Comparison of ENCODE assay signal across 8 cellular contexts in genomic region chr3:122382888-122383666, GRCh38. TPM values are rescaled to one million over a fixed set of nuclear protein-coding genes. Genes with fewer than 3 reads are reported as not detected.
DNase-seq lines count a peak whose midpoint lies in the region; ATAC-seq and TF ChIP-seq lines count a peak whose summit lies in the region.

TSS of gene MIX23 (minus strand) at chr3:122383231. CDS start at chr3:122383224, 7 bp downstream.

- no peaks in the 10 kb centered on the region for H3K9me2 ChIP-seq in HCT116 (ENCODE audit: insufficient read depth)

- no TSS peak for BruUV-seq in HCT116 (replicated peaks; lab: Mats Ljungman, UMichigan)

- peaks cover 0 to 8% of the 10 kb centered on the region in 2 experiments; a peak in 1 of 4 replicates for H3K36me3 ChIP-seq in HCT116 (ENCODE audit: control insufficient read depth in 1 of 2, insufficient read depth in 2 of 2, low read length in 2 of 2)

- peak within 1 kb of the TSS; percentile 67 for H3K27ac ChIP-seq in HCT116 (ENCODE audit: low read depth, low read length)

- peaks cover 2 to 14% of the 10 kb centered on the region in 2 experiments; a peak in 3 of 4 replicates for H3K4me1 ChIP-seq in HCT116 (ENCODE audit: control insufficient read depth in 1 of 2, insufficient read depth in 2 of 2, low read length in 2 of 2)

- DNase-seq in Daoy (ENCODE audit: low read depth) (peak; percentile 90), HCT116 (ENCODE audit: low read depth, low spot score) (peak; percentile 77), NCI-H1092 treated with DMSO at 0.1 percent for 48 hours (lab: John Stamatoyannopoulos, UW) (peak; percentile 94), germinal center (ENCODE audit: low spot score) (peak; percentile 85), nucleus accumbens (lab: John Stamatoyannopoulos, UW) (peak; percentile 5 to 92 (median 76)), superior temporal gyrus (ENCODE audit: extremely low spot score) (peak; percentile 93)
- DNase-seq in activated naive CD4-positive, alpha-beta T cell treated with anti-CD3 and anti-CD28 coated beads, Interleukin-2, amount 50 U/mL, for 16 hours = peak; percentile 89

- H3K9ac ChIP-seq in HCT116 (ENCODE audit: low read length) = peak within 1 kb of the TSS; percentile 81

- CTCF ChIA-PET in HCT116 (lab: Charles Lee) = interaction anchor here (1.4 to 2.0 kb wide), 2 partner anchors 10 to 282 kb away, joined by 7 to 23 read pairs; no protein-coding TSS in a partner anchor

- peak within 1 kb of the TSS; percentile 20 for H2AFZ ChIP-seq in HCT116 (ENCODE audit: low read depth, low read length, poor library complexity, severe bottlenecking)

- RAD21 ChIA-PET in HCT116 (lab: Charles Lee; ENCODE audit: low non-redundant PET in 1 of 2, low total read pairs in 2 of 2, uncharacterized antibody in 2 of 2, unreplicated experiment in 2 of 2) = no interaction called here

- intact Hi-C loops in HCT116 (cut with micrococcal nuclease) = no loop called here

- no peak for TF ChIP-seq RAD21 in HCT116 (IDR thresholded peaks at IDR 0.05; ENCODE audit: low read depth)

- ATAC-seq in HCT116 = peak; percentile 49
- ATAC-seq in SK-N-SH treated with all-trans-retinoic acid at 6 μM for 48 hours = peak; percentile 82

- H4K20me1 ChIP-seq in HCT116 (ENCODE audit: insufficient read depth) = no peaks in the 10 kb centered on the region

- no peaks in the 10 kb centered on the region for H3K9me3 ChIP-seq in HCT116 (ENCODE audit: control insufficient read depth in 1 of 2, insufficient read depth in 1 of 2, low read depth in 1 of 2, low read length in 2 of 2)

- peaks cover 92% of the 10 kb centered on the region for H3K79me2 ChIP-seq in HCT116 (ENCODE audit: insufficient read depth, low read length)

- POLR2A ChIA-PET in HCT116 (lab: Charles Lee) = interaction anchor here (2.1 to 2.3 kb wide), 3 partner anchors 10 to 296 kb away, joined by 9 to 19 read pairs (median 12); partner anchors contain the start of gene WDR5B

- H3K4me3 ChIP-seq in HCT116 (replicated peaks in 1 of 2; ENCODE audit: low read depth in 1 of 2, low read length in 2 of 2) = peak within 1 kb of the TSS; percentile 72 to 78

- H3K4me2 ChIP-seq in HCT116 (ENCODE audit: low read length) = peak within 1 kb of the TSS; percentile 80

- peak; percentile 64 for TF ChIP-seq POLR2A in HCT116 (IDR thresholded peaks at IDR 0.05; ENCODE audit: borderline replicate concordance, extremely low read depth, insufficient read depth, insufficient read length)

- no peak for TF ChIP-seq CTCF in HCT116 (IDR thresholded peaks at IDR 0.05 in 2 of 3, conservative IDR thresholded peaks at IDR 0.05 in 1 of 3; ENCODE audit: borderline replicate concordance in 1 of 3, insufficient read depth in 1 of 3, low read depth in 2 of 3, low read length in 2 of 3)

- H3K27me3 ChIP-seq in HCT116 (ENCODE audit: insufficient read depth, low read length) = no peaks in the 10 kb centered on the region

TF ChIP-seq in HCT116, 20 proteins besides CTCF, POLR2A, EP300 and RAD21:
- TF ChIP-seq ZBTB33 (IDR thresholded peaks at IDR 0.05; ENCODE audit: extremely low read depth, insufficient replicate concordance, low read length) (peak; percentile 41), CBX3 (IDR thresholded peaks at IDR 0.05; ENCODE audit: low read depth) (0 out of 2 replicates have a peak, but pooled peaks have one; percentile 17), YY1 (IDR thresholded peaks at IDR 0.05; ENCODE audit: extremely low read depth, insufficient replicate concordance, low read depth, low read length) (peak; percentile 99), ZNF274 (IDR thresholded peaks at IDR 0.05; ENCODE audit: low read depth, low read length) (no peak), POLR2AphosphoS5 (IDR thresholded peaks at IDR 0.05; ENCODE audit: low read depth, low read length) (peak; percentile 85), SIN3A (IDR thresholded peaks at IDR 0.05; ENCODE audit: low read depth) (peak; percentile 66), SP1 (IDR thresholded peaks at IDR 0.05; ENCODE audit: low read depth) (peak; percentile 43; the same call in 1 of the 2 replicates), ZFX (IDR thresholded peaks at IDR 0.05) (peak; percentile 56), ELF1 (IDR thresholded peaks at IDR 0.05; ENCODE audit: borderline replicate concordance, low read depth) (no peak), MAX (IDR thresholded peaks at IDR 0.05) (peak; percentile 90)

TF ChIP-seq in SK-N-SH treated with all-trans-retinoic acid at 6 μM for 48 hours, 23 proteins besides CTCF, POLR2A, EP300 and RAD21:
- peak; percentile 60; the same call in 1 of the 2 replicates for TF ChIP-seq ZFP3 (CRISPR knock-in tag; IDR thresholded peaks at IDR 0.05)
- no peak for TF ChIP-seq POU6F1 (CRISPR knock-in tag; IDR thresholded peaks at IDR 0.05; ENCODE audit: borderline replicate concordance, low read depth)
- TF ChIP-seq ARNTL (CRISPR knock-in tag; IDR thresholded peaks at IDR 0.05; ENCODE audit: borderline replicate concordance, low read depth) = no peak

RNA-seq across cellular contexts. Expression of gene MIX23, which starts in this region (rescaled TPM):
- total RNA-seq in Daoy (2014; rRNA removed; shearing (Covaris generic)) = 106 and 134 TPM in 2 replicates
- total RNA-seq in HCT116 (2021; ENCODE audit: unreplicated experiment) = 76.2 TPM
- polyA plus RNA-seq in HCT116 (2012) = 16.1 and 24.3 TPM in 2 replicates

Comparison
In these comparisons a context has a peak if more than half of its experiments do, and no peak if none do; other contexts are left out.
1. Peak in every context shown above with its lines: DNase-seq, ATAC-seq, H3K4me3 ChIP-seq and H3K27ac ChIP-seq.